ENCODE assay signal across 8 cellular contexts in the genomic region with DNA sequence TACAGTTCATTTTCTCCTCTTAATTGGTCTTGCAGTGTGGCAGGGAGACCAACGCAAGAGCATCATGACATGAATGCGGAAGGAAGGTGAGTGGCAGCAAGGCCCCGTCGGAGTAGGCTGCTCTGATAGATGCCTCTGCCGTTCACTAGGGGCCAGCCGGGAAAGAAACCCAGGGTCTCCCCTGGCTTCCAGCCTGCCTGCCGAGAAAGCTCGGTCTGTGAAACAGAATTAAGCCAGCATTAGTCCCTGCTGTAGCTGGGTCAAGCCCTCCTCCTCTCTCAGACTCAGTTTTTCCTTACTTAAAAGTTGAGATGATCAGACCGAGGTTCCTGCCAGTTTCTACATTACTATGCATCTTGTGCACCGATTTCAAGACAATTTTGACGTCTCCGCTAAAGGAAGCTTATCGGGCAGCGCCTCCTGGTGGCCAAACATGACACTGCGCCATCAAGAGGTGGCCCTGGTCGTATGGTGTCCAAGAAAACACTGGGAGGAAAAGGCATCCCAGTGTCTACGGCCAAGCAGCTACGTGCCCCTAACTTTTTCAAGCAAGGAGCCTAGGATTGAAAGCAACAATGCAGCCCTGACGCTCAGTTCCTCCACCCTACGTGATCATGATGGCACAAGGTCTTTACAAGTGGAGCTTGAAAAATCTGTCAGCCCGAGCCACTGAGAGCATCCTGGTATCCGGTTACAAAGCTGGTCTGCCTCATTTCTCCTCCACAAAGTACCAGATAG.
DNase-seq lines count a peak whose midpoint lies in the region; ATAC-seq, FAIRE-seq and TF ChIP-seq lines count a peak whose summit lies in the region.

No MANE protein-coding gene starts in this region.

- peaks cover 21% of the 10 kb centered on the region for H3K4me1 Mint-ChIP-seq in GM23338

- dilution Hi-C loops in keratinocyte (cut with MboI; ENCODE audit: extremely low pct_ligation_motif_present, low sequenced_read_pairs), result loop anchor here (10.0 to 25.0 kb wide), 2 partner anchors 475 to 602 kb away; a partner anchor contains a TSS

- peak; percentile 99 to 100 for TF ChIP-seq CTCF in GM23338 (conservative IDR thresholded peaks at IDR 0.05; ENCODE audit: low read depth in 2 of 2)
- TF ChIP-seq CTCF in cardiac fibroblast (IDR thresholded peaks at IDR 0.05; ENCODE audit: low read depth, low read length), result peak; percentile 94
- TF ChIP-seq CTCF in keratinocyte (optimal IDR thresholded peaks at IDR 0.05 in 1 of 3, IDR thresholded peaks at IDR 0.05 in 1 of 3, conservative IDR thresholded peaks at IDR 0.05 in 1 of 3; ENCODE audit: extremely low read depth in 1 of 3, insufficient read depth in 2 of 3, low read length in 3 of 3), result peak; percentile 97 to 99 (median 97)

- H2AFZ ChIP-seq in GM23338 (peak overlapping the region; percentile 16; the same call in 1 of the 2 replicates), keratinocyte (ENCODE audit: control insufficient read depth, low read length) (peak overlapping the region; percentile 61)

- FAIRE-seq in keratinocyte (lab: Jason Lieb, UNC), result peak; percentile 90

- H3K27ac Mint-ChIP-seq in GM23338, result 0 out of 2 replicates have a peak overlapping the region, but pooled peaks have one; percentile 34

- no peaks in the 10 kb centered on the region for H4K20me1 ChIP-seq in GM23338 (replicated peaks; ENCODE audit: insufficient read depth)
- H4K20me1 ChIP-seq in keratinocyte (ENCODE audit: control insufficient read depth, extremely low read depth, insufficient read depth, low read length), result no peaks in the 10 kb centered on the region

- H3K9ac ChIP-seq in keratinocyte (ENCODE audit: control insufficient read depth, extremely low read depth, insufficient read depth, low read length), result no peak overlapping the region

- H3K36me3 Mint-ChIP-seq in GM23338 (ENCODE audit: low read depth), result peaks cover 4% of the 10 kb centered on the region; the same call in 2 of the 3 replicates

- no peaks in the 10 kb centered on the region for H3K9me1 ChIP-seq in keratinocyte (ENCODE audit: control insufficient read depth, extremely low read depth, insufficient read depth, low read length)

- peak; percentile 72 for DNase-seq in COLO668 (lab: John Stamatoyannopoulos, UW; ENCODE audit: unreplicated experiment)
- DNase-seq in GM23338 (ENCODE audit: low spot score), result peak; percentile 86
- DNase-seq in NCI-H2029 treated with DMSO at 0.1 percent for 48 hours (lab: John Stamatoyannopoulos, UW), result peak; percentile 21
- DNase-seq in activated CD4-positive, CD25-positive, alpha-beta regulatory T cell treated with anti-CD3 and anti-CD28 coated beads, Interleukin-2, amount 50 U/mL, for 16 hours (ENCODE audit: low read depth, low spot score), result peak; percentile 59
- DNase-seq in cardiac fibroblast (ENCODE audit: low read depth in 2 of 2), result peak; percentile 73 to 77
- no peak for DNase-seq in keratinocyte (ENCODE audit: low read depth, low spot score)
- peak; percentile 36 to 60 for DNase-seq in stimulated activated CD4-positive, alpha-beta T cell treated with anti-CD3 and anti-CD28 coated beads, Interleukin-1b, Interleukin-23, amount 100 ng/mL, for 1 hour (ENCODE audit: low read depth in 2 of 2)

- peaks cover 3% of the 10 kb centered on the region for H3K27me3 Mint-ChIP-seq in GM23338 (ENCODE audit: insufficient read depth, low read depth, poor library complexity)

- H3K27me3 ChIP-seq in GM23338 (ENCODE audit: insufficient read depth) (no peaks in the 10 kb centered on the region), keratinocyte (ENCODE audit: control insufficient read depth, extremely low read depth, insufficient read depth, low read length) (peaks cover 4% of the 10 kb centered on the region)

- no peak overlapping the region for H3K27ac ChIP-seq in GM23338 (ENCODE audit: low read depth)
- H3K27ac ChIP-seq in keratinocyte (ENCODE audit: control insufficient read depth, insufficient read depth, low read length), result no peak overlapping the region

- H3K4me1 ChIP-seq in GM23338 (ENCODE audit: insufficient read depth) (peaks cover under 1% of the 10 kb centered on the region; the same call in 1 of the 2 replicates), keratinocyte (ENCODE audit: control insufficient read depth, extremely low read depth, insufficient read depth, low read length) (peaks cover 2% of the 10 kb centered on the region)

- no peaks in the 10 kb centered on the region for H3K9me2 ChIP-seq in GM23338 (ENCODE audit: insufficient read depth)

- H3K4me3 ChIP-seq in GM23338 (no peak overlapping the region), cardiac fibroblast (replicated peaks in 1 of 2; ENCODE audit: low read depth in 2 of 2, low read length in 2 of 2) (no peak overlapping the region), keratinocyte (ENCODE audit: control insufficient read depth in 2 of 3, extremely low read depth in 1 of 3, insufficient read depth in 2 of 3, low read depth in 1 of 3, low read length in 3 of 3) (no peak overlapping the region)

- no peaks in the 10 kb centered on the region for H3K36me3 ChIP-seq in GM23338 (ENCODE audit: insufficient read depth)
- H3K36me3 ChIP-seq in keratinocyte (ENCODE audit: control insufficient read depth in 2 of 2, extremely low read depth in 1 of 2, insufficient read depth in 2 of 2, low read length in 2 of 2), result no peaks in the 10 kb centered on the region

- 0 out of 3 replicates have a peak overlapping the region, but pooled peaks have one; percentile 1 for H3K4me3 Mint-ChIP-seq in GM23338

- ATAC-seq in GM23338, result peak; percentile 92
- no peak for ATAC-seq in HG02852 (IDR thresholded peaks at IDR 0.05; ENCODE audit: unreplicated experiment)

- H3K79me2 ChIP-seq in GM23338 (replicated peaks; ENCODE audit: insufficient read depth), result no peaks in the 10 kb centered on the region
- H3K79me2 ChIP-seq in keratinocyte (ENCODE audit: control insufficient read depth, insufficient read depth, low read length), result no peaks in the 10 kb centered on the region

- H3K9me3 ChIP-seq in keratinocyte (ENCODE audit: control insufficient read depth, low read depth, low read length), result no peaks in the 10 kb centered on the region

- H3F3A ChIP-seq in GM23338 (replicated peaks; ENCODE audit: low read depth), result no peaks in the 10 kb centered on the region

- no peaks in the 10 kb centered on the region for H3K9me3 Mint-ChIP-seq in GM23338

- H3K4me2 ChIP-seq in GM23338 (peak overlapping the region; percentile 23), keratinocyte (ENCODE audit: control insufficient read depth, extremely low read depth, insufficient read depth, low read depth, low read length) (peak overlapping the region; percentile 29)

TF ChIP-seq in GM23338, 12 proteins besides CTCF, POLR2A, EP300 and RAD21:
- TF ChIP-seq ZNF114 (CRISPR knock-in tag; IDR thresholded peaks at IDR 0.05), result no peak
- TF ChIP-seq EZH2 (IDR thresholded peaks at IDR 0.05; ENCODE audit: low read depth, unreplicated experiment), result no peak
- TF ChIP-seq, protein P1, sequence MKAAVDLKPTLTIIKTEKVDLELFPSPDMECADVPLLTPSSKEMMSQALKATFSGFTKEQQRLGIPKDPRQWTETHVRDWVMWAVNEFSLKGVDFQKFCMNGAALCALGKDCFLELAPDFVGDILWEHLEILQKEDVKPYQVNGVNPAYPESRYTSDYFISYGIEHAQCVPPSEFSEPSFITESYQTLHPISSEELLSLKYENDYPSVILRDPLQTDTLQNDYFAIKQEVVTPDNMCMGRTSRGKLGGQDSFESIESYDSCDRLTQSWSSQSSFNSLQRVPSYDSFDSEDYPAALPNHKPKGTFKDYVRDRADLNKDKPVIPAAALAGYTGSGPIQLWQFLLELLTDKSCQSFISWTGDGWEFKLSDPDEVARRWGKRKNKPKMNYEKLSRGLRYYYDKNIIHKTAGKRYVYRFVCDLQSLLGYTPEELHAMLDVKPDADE (IDR thresholded peaks at IDR 0.05), result no peak
- TF ChIP-seq, protein P2, sequence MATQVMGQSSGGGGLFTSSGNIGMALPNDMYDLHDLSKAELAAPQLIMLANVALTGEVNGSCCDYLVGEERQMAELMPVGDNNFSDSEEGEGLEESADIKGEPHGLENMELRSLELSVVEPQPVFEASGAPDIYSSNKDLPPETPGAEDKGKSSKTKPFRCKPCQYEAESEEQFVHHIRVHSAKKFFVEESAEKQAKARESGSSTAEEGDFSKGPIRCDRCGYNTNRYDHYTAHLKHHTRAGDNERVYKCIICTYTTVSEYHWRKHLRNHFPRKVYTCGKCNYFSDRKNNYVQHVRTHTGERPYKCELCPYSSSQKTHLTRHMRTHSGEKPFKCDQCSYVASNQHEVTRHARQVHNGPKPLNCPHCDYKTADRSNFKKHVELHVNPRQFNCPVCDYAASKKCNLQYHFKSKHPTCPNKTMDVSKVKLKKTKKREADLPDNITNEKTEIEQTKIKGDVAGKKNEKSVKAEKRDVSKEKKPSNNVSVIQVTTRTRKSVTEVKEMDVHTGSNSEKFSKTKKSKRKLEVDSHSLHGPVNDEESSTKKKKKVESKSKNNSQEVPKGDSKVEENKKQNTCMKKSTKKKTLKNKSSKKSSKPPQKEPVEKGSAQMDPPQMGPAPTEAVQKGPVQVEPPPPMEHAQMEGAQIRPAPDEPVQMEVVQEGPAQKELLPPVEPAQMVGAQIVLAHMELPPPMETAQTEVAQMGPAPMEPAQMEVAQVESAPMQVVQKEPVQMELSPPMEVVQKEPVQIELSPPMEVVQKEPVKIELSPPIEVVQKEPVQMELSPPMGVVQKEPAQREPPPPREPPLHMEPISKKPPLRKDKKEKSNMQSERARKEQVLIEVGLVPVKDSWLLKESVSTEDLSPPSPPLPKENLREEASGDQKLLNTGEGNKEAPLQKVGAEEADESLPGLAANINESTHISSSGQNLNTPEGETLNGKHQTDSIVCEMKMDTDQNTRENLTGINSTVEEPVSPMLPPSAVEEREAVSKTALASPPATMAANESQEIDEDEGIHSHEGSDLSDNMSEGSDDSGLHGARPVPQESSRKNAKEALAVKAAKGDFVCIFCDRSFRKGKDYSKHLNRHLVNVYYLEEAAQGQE (IDR thresholded peaks at IDR 0.05; ENCODE audit: unreplicated experiment), result no peak
- no peak for TF ChIP-seq NANOG (IDR thresholded peaks at IDR 0.05; ENCODE audit: borderline replicate concordance)
- TF ChIP-seq CREB1 (CRISPR knock-in tag; IDR thresholded peaks at IDR 0.05; ENCODE audit: low read depth), result 0 out of 2 replicates have a peak, but pooled peaks have one; percentile 23
- TF ChIP-seq JUNB (IDR thresholded peaks at IDR 0.05; ENCODE audit: unreplicated experiment), result no peak
- TF ChIP-seq STAT1 (IDR thresholded peaks at IDR 0.05; ENCODE audit: unreplicated experiment), result no peak
TF ChIP-seq in GM23338: peak in this region for 1.
